ENCODE assay signal across 1 cellular context in the genomic region with DNA sequence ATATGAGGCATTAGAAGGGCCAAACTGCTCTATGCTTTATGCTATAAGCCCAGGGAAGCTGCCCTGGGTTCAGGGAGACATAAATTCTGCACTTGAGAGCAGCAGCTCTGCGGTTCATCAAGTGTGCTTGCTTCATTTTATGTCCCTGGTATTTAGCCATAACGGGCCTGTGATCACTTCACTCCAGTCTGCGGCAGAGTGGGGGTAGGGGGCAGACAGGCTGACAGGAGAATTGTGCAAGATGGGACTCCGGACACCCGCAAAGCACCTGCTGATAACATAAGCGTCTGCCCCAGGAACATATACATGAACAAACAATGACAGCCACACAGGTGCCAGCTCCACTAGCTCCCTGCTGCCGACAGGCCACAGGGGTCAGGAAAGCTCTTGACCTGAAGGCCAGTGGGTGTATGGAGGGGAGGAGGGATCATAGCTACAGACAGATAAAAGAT.
TF ChIP-seq lines count a peak whose summit lies in the region.

No MANE protein-coding gene starts in this region.

TF ChIP-seq in HepG2, 621 proteins besides CTCF, POLR2A, EP300 and RAD21 (continued from another document and continues in another):
- TF ChIP-seq, protein P1, sequence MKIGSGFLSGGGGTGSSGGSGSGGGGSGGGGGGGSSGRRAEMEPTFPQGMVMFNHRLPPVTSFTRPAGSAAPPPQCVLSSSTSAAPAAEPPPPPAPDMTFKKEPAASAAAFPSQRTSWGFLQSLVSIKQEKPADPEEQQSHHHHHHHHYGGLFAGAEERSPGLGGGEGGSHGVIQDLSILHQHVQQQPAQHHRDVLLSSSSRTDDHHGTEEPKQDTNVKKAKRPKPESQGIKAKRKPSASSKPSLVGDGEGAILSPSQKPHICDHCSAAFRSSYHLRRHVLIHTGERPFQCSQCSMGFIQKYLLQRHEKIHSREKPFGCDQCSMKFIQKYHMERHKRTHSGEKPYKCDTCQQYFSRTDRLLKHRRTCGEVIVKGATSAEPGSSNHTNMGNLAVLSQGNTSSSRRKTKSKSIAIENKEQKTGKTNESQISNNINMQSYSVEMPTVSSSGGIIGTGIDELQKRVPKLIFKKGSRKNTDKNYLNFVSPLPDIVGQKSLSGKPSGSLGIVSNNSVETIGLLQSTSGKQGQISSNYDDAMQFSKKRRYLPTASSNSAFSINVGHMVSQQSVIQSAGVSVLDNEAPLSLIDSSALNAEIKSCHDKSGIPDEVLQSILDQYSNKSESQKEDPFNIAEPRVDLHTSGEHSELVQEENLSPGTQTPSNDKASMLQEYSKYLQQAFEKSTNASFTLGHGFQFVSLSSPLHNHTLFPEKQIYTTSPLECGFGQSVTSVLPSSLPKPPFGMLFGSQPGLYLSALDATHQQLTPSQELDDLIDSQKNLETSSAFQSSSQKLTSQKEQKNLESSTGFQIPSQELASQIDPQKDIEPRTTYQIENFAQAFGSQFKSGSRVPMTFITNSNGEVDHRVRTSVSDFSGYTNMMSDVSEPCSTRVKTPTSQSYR (CRISPR knock-in tag; IDR thresholded peaks at IDR 0.05; ENCODE audit: borderline replicate concordance): peak; percentile 99
- peak; percentile 93 for TF ChIP-seq SP5 (CRISPR knock-in tag; IDR thresholded peaks at IDR 0.05; ENCODE audit: borderline replicate concordance, low read depth)
- peak; percentile 81 for TF ChIP-seq ZNF614 (CRISPR knock-in tag; IDR thresholded peaks at IDR 0.05; ENCODE audit: borderline replicate concordance)
- TF ChIP-seq, protein P2, sequence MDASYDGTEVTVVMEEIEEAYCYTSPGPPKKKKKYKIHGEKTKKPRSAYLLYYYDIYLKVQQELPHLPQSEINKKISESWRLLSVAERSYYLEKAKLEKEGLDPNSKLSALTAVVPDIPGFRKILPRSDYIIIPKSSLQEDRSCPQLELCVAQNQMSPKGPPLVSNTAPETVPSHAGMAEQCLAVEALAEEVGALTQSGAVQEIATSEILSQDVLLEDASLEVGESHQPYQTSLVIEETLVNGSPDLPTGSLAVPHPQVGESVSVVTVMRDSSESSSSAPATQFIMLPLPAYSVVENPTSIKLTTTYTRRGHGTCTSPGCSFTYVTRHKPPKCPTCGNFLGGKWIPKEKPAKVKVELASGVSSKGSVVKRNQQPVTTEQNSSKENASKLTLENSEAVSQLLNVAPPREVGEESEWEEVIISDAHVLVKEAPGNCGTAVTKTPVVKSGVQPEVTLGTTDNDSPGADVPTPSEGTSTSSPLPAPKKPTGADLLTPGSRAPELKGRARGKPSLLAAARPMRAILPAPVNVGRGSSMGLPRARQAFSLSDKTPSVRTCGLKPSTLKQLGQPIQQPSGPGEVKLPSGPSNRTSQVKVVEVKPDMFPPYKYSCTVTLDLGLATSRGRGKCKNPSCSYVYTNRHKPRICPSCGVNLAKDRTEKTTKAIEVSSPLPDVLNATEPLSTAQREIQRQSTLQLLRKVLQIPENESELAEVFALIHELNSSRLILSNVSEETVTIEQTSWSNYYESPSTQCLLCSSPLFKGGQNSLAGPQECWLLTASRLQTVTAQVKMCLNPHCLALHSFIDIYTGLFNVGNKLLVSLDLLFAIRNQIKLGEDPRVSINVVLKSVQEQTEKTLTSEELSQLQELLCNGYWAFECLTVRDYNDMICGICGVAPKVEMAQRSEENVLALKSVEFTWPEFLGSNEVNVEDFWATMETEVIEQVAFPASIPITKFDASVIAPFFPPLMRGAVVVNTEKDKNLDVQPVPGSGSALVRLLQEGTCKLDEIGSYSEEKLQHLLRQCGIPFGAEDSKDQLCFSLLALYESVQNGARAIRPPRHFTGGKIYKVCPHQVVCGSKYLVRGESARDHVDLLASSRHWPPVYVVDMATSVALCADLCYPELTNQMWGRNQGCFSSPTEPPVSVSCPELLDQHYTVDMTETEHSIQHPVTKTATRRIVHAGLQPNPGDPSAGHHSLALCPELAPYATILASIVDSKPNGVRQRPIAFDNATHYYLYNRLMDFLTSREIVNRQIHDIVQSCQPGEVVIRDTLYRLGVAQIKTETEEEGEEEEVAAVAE (CRISPR knock-in tag; IDR thresholded peaks at IDR 0.05; ENCODE audit: borderline replicate concordance): no peak
- peak; percentile 90; the same call in 1 of the 2 replicates for TF ChIP-seq SMAD3 (CRISPR knock-in tag; IDR thresholded peaks at IDR 0.05)
- TF ChIP-seq MTERF4 (CRISPR knock-in tag; IDR thresholded peaks at IDR 0.05): 0 out of 2 replicates have a peak, but pooled peaks have one; percentile 32
- TF ChIP-seq DPF2 (CRISPR knock-in tag; IDR thresholded peaks at IDR 0.05; ENCODE audit: borderline replicate concordance, low read depth): peak; percentile 96
- TF ChIP-seq YEATS4 (CRISPR knock-in tag; IDR thresholded peaks at IDR 0.05; ENCODE audit: borderline replicate concordance): 0 out of 2 replicates have a peak, but pooled peaks have one; percentile 27
- peak; percentile 90 for TF ChIP-seq ZSCAN31 (CRISPR knock-in tag; IDR thresholded peaks at IDR 0.05; ENCODE audit: low read depth)
- TF ChIP-seq SALL1 (CRISPR knock-in tag; IDR thresholded peaks at IDR 0.05): peak; percentile 100
- TF ChIP-seq ZNF414 (CRISPR knock-in tag; IDR thresholded peaks at IDR 0.05): peak; percentile 90
- TF ChIP-seq ZNF83 (CRISPR knock-in tag; IDR thresholded peaks at IDR 0.05; ENCODE audit: borderline replicate concordance): no peak
- TF ChIP-seq, protein P3, sequence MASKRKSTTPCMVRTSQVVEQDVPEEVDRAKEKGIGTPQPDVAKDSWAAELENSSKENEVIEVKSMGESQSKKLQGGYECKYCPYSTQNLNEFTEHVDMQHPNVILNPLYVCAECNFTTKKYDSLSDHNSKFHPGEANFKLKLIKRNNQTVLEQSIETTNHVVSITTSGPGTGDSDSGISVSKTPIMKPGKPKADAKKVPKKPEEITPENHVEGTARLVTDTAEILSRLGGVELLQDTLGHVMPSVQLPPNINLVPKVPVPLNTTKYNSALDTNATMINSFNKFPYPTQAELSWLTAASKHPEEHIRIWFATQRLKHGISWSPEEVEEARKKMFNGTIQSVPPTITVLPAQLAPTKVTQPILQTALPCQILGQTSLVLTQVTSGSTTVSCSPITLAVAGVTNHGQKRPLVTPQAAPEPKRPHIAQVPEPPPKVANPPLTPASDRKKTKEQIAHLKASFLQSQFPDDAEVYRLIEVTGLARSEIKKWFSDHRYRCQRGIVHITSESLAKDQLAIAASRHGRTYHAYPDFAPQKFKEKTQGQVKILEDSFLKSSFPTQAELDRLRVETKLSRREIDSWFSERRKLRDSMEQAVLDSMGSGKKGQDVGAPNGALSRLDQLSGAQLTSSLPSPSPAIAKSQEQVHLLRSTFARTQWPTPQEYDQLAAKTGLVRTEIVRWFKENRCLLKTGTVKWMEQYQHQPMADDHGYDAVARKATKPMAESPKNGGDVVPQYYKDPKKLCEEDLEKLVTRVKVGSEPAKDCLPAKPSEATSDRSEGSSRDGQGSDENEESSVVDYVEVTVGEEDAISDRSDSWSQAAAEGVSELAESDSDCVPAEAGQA (IDR thresholded peaks at IDR 0.05; ENCODE audit: low read depth): 0 out of 2 replicates have a peak, but pooled peaks have one; percentile 51
- TF ChIP-seq, protein P3 (CRISPR knock-in tag; IDR thresholded peaks at IDR 0.05; ENCODE audit: borderline replicate concordance): no peak
- peak; percentile 100 for TF ChIP-seq SKI (IDR thresholded peaks at IDR 0.05; ENCODE audit: partially characterized antibody)
- TF ChIP-seq KDM5B (CRISPR knock-in tag; IDR thresholded peaks at IDR 0.05; ENCODE audit: borderline replicate concordance): peak; percentile 67; the same call in 1 of the 2 replicates
- peak; percentile 65; the same call in 1 of the 2 replicates for TF ChIP-seq ZNF687 (CRISPR knock-in tag; IDR thresholded peaks at IDR 0.05)
- peak; percentile 93 for TF ChIP-seq ZNF746 (CRISPR knock-in tag; IDR thresholded peaks at IDR 0.05)
- no peak for TF ChIP-seq ZNF558 (CRISPR knock-in tag; IDR thresholded peaks at IDR 0.05; ENCODE audit: borderline replicate concordance)
- peak; percentile 87 for TF ChIP-seq ZGPAT (CRISPR knock-in tag; IDR thresholded peaks at IDR 0.05)
- TF ChIP-seq ZNF580 (CRISPR knock-in tag; IDR thresholded peaks at IDR 0.05; ENCODE audit: borderline replicate concordance, low read depth): peak; percentile 93
- TF ChIP-seq AHR (CRISPR knock-in tag; IDR thresholded peaks at IDR 0.05): peak; percentile 77; the same call in 1 of the 2 replicates
- peak in 1 of 2 experiments; percentile 45; a peak in 1 of 4 replicates for TF ChIP-seq HMGXB4 (CRISPR knock-in tag; IDR thresholded peaks at IDR 0.05; ENCODE audit: borderline replicate concordance in 1 of 2, low read depth in 1 of 2)
- TF ChIP-seq ZNF3 (CRISPR knock-in tag; IDR thresholded peaks at IDR 0.05): peak; percentile 32; the same call in 1 of the 2 replicates
- TF ChIP-seq FOXO1 (CRISPR knock-in tag; IDR thresholded peaks at IDR 0.05): peak; percentile 94
- no peak for TF ChIP-seq SRY (CRISPR knock-in tag; IDR thresholded peaks at IDR 0.05)
- TF ChIP-seq ZNF451 (CRISPR knock-in tag; IDR thresholded peaks at IDR 0.05): peak; percentile 61; the same call in 1 of the 2 replicates
